ENCODE assay signal across 8 cellular contexts in the genomic region with DNA sequence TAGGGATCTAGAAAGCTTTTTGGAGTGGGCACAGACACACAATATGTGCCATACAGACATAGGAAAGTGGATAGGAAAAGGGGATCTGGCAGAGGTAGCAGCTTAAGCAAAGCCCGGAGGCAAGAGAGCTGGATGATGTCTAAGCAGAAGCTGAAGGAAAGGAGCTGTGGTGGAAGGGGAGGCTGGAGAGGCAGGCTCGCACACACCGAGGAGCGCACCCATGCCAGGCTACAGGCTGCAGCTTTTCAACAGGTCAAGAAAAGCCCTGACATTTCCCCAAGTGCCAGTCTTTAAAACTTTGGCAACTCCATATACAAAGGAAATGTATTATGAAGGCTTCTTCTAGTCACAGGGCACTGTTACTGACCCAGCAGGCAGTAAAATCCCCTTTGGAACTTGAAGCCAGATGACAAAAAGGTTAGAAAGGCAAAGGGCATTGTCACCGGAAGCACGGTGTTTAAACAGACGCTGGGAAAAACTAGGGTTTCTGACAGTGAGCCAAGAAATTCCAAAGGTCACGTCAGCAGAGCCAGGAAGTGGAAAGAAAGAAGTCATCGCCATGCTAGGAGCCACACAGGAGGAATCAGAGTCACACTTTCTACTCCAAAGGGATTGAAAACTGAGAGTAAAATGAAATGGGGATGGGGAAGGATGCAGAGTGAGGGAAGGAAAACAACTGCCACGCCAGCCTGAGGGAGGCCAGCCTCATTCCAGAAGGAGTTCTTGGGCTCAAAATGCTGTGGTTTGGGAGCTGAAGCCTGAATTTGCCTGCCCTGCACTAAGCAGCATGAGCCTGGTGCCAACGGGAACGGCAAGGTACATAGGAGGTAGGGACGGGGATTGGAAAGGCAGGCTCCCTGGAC.
DNase-seq lines count a peak whose midpoint lies in the region; ATAC-seq and TF ChIP-seq lines count a peak whose summit lies in the region.

No MANE protein-coding gene starts in this region.

- peak overlapping the region; percentile 12; the same call in 1 of the 2 replicates for H3K4me3 ChIP-seq in HFF-Myc (replicated peaks; ENCODE audit: low read depth, low read length)
- H3K4me3 ChIP-seq in subcutaneous abdominal adipose tissue (ENCODE audit: low read depth in 1 of 5, low read length in 5 of 5) = peak overlapping the region in 4 of 5 donors; percentile 23 to 40 (median 32)

- DNase-seq in HFF-Myc (ENCODE audit: extremely low read depth, low read depth) (peak; percentile 91), amniotic stem cell (lab: John Stamatoyannopoulos, UW) (peak; percentile 13), islet precursor cell (peak; percentile 65), NCI-H1436 (lab: John Stamatoyannopoulos, UW) (no peak), cerebellar cortex (ENCODE audit: low spot score) (no peak)
- no peak for DNase-seq in activated CD4-positive, alpha-beta T cell treated with anti-CD3 and anti-CD28 coated beads for 4 hours

- peak overlapping the region; percentile 80 for H3K27ac ChIP-seq in subcutaneous abdominal adipose tissue (ENCODE audit: low read depth, low read length)

- peaks cover 9 to 25% (median 20%) of the 10 kb centered on the region in 5 donors for H3K4me1 ChIP-seq in subcutaneous abdominal adipose tissue (ENCODE audit: control insufficient read depth in 5 of 5, insufficient read depth in 5 of 5, low read length in 5 of 5)

- H3K27me3 ChIP-seq in subcutaneous abdominal adipose tissue (ENCODE audit: control insufficient read depth in 5 of 5, insufficient read depth in 4 of 5, low read length in 5 of 5) = no peaks in the 10 kb centered on the region

- ATAC-seq in HG02610 (IDR thresholded peaks at IDR 0.05; ENCODE audit: unreplicated experiment) = no peak

- peak overlapping the region in 4 of 5 donors; percentile 38 to 54 (median 46) for H3K9ac ChIP-seq in subcutaneous abdominal adipose tissue (ENCODE audit: low read length in 5 of 5)

- no peaks in the 10 kb centered on the region for H3K9me3 ChIP-seq in subcutaneous abdominal adipose tissue (ENCODE audit: control insufficient read depth in 5 of 5, low read length in 5 of 5)

- TF ChIP-seq CTCF in HFF-Myc (IDR thresholded peaks at IDR 0.05; ENCODE audit: low read depth, low read length, missing control alignments) = no peak

- no peaks in the 10 kb centered on the region for H3K36me3 ChIP-seq in subcutaneous abdominal adipose tissue (ENCODE audit: control insufficient read depth in 5 of 5, insufficient read depth in 5 of 5, low read length in 5 of 5)

Comparison
In these comparisons a context has a peak if more than half of its experiments do, and no peak if none do; other contexts are left out.
1. DNase-seq: peak in HFF-Myc (single experiment), amniotic stem cell (single experiment) and islet precursor cell (single experiment); none in activated CD4-positive, alpha-beta T cell treated with anti-CD3 and anti-CD28 coated beads for 4 hours (0 of 2), NCI-H1436 (single experiment) and cerebellar cortex (single experiment).